Comparison of ENCODE assay signal across 8 cellular contexts in genomic region chr18:24426398-24427294, GRCh38. TPM values are rescaled to one million over a fixed set of nuclear protein-coding genes. Genes with fewer than 3 reads are reported as not detected.
DNase-seq lines count a peak whose midpoint lies in the region; ATAC-seq, FAIRE-seq and TF ChIP-seq lines count a peak whose summit lies in the region.

TSS of gene IMPACT (plus strand) at chr18:24426670. CDS start at chr18:24426757, 87 bp downstream.

- TF ChIP-seq CTCF in keratinocyte (optimal IDR thresholded peaks at IDR 0.05 in 1 of 3, IDR thresholded peaks at IDR 0.05 in 1 of 3, conservative IDR thresholded peaks at IDR 0.05 in 1 of 3; ENCODE audit: extremely low read depth in 1 of 3, insufficient read depth in 2 of 3, low read length in 3 of 3), result no peak

- peak within 1 kb of the TSS; percentile 93 for H2AFZ ChIP-seq in keratinocyte (ENCODE audit: control insufficient read depth, low read length)

- H3K9me1 ChIP-seq in keratinocyte (ENCODE audit: control insufficient read depth, extremely low read depth, insufficient read depth, low read length), result no peaks in the 10 kb centered on the region

- H3K27ac ChIP-seq in keratinocyte (ENCODE audit: control insufficient read depth, insufficient read depth, low read length), result peak within 1 kb of the TSS; percentile 91

- DNase-seq in 8988T, result peak; percentile 91
- DNase-seq in NCI-H2171 treated with DMSO at 0.1 percent for 48 hours (lab: John Stamatoyannopoulos, UW), result peak; percentile 87
- peak; percentile 74 for DNase-seq in activated CD4-positive, alpha-beta T cell treated with anti-CD3 and anti-CD28 coated beads for 1 hour
- peak; percentile 78 for DNase-seq in cerebellar cortex (ENCODE audit: low spot score)
- DNase-seq in keratinocyte (ENCODE audit: low read depth, low spot score), result peak; percentile 15
- peak; percentile 37 to 75 (median 52) for DNase-seq in stimulated activated CD4-positive, alpha-beta T cell treated with anti-CD3 and anti-CD28 coated beads, Interleukin-12 subunit alpha, Interleukin-12 subunit beta, amount 100 ng/mL, for 48 hours (ENCODE audit: low read depth in 2 of 3, low spot score in 1 of 3)

- peaks cover 12% of the 10 kb centered on the region for H3K4me1 ChIP-seq in keratinocyte (ENCODE audit: control insufficient read depth, extremely low read depth, insufficient read depth, low read length)

- peaks cover 2 to 5% of the 10 kb centered on the region in 2 experiments for H3K36me3 ChIP-seq in keratinocyte (ENCODE audit: control insufficient read depth in 2 of 2, extremely low read depth in 1 of 2, insufficient read depth in 2 of 2, low read length in 2 of 2)

- no peaks in the 10 kb centered on the region for H3K27me3 ChIP-seq in keratinocyte (ENCODE audit: control insufficient read depth, extremely low read depth, insufficient read depth, low read length)

- H3K4me2 ChIP-seq in keratinocyte (ENCODE audit: control insufficient read depth, extremely low read depth, insufficient read depth, low read depth, low read length), result peak within 1 kb of the TSS; percentile 93

- H4K20me1 ChIP-seq in keratinocyte (ENCODE audit: control insufficient read depth, extremely low read depth, insufficient read depth, low read length), result no peaks in the 10 kb centered on the region

- peak within 1 kb of the TSS; percentile 84 to 97 (median 90) for H3K4me3 ChIP-seq in keratinocyte (ENCODE audit: control insufficient read depth in 2 of 3, extremely low read depth in 1 of 3, insufficient read depth in 2 of 3, low read depth in 1 of 3, low read length in 3 of 3)

- no peak for FAIRE-seq in keratinocyte (lab: Jason Lieb, UNC)

- H3K9me3 ChIP-seq in keratinocyte (ENCODE audit: control insufficient read depth, low read depth, low read length), result no peaks in the 10 kb centered on the region

- H3K9ac ChIP-seq in keratinocyte (ENCODE audit: control insufficient read depth, extremely low read depth, insufficient read depth, low read length), result peak within 1 kb of the TSS; percentile 94

- dilution Hi-C loops in keratinocyte (cut with MboI; ENCODE audit: extremely low pct_ligation_motif_present, low sequenced_read_pairs), result no loop called here

- peaks cover 13% of the 10 kb centered on the region for H3K79me2 ChIP-seq in keratinocyte (ENCODE audit: control insufficient read depth, insufficient read depth, low read length)

- ATAC-seq in GM18511 (IDR thresholded peaks at IDR 0.05; ENCODE audit: unreplicated experiment), result peak; percentile 86
- ATAC-seq in HG02981 (IDR thresholded peaks at IDR 0.05; ENCODE audit: unreplicated experiment), result peak; percentile 90

RNA-seq across cellular contexts. Expression of gene IMPACT, which starts in this region (rescaled TPM):
- polyA plus RNA-seq in keratinocyte, result 18.8 to 35.3 TPM (median 23.7 TPM) in 3 replicates
- polyA plus RNA-seq in keratinocyte (2011; ENCODE audit: low read depth), result 95.5 TPM
- polyA plus RNA-seq in keratinocyte (2011; cell fraction: cytosol; rRNA removed), result 21.6 and 39.5 TPM in 2 replicates
- polyA plus RNA-seq in keratinocyte (2011; cell fraction: nucleus; rRNA removed), result 14.3 and 17.9 TPM in 2 replicates
- 26.2 and 26.3 TPM in 2 replicates for polyA plus RNA-seq in keratinocyte (2012; ENCODE audit: low replicate concordance)
- 2.2 to 20.0 TPM (median 13.4 TPM) in 3 replicates for polyA minus RNA-seq in keratinocyte
- 14.4 TPM for polyA minus RNA-seq in keratinocyte (2011; cell fraction: cytosol; rRNA and poly(A)+ RNA removed)
- 4.1 and 9.5 TPM in 2 replicates for polyA minus RNA-seq in keratinocyte (2011; cell fraction: nucleus; rRNA and poly(A)+ RNA removed)

Comparison
In these comparisons a context has a peak if more than half of its experiments do, and no peak if none do; other contexts are left out.
1. Peak in every context shown above with its lines: DNase-seq, ATAC-seq, H3K4me3 ChIP-seq and H3K27ac ChIP-seq.
2. DNase-seq: peak in every context shown above with its lines; median percentile 91 in 8988T; 87 in NCI-H2171 treated with DMSO at 0.1 percent for 48 hours; 78 in cerebellar cortex; 74 in activated CD4-positive, alpha-beta T cell treated with anti-CD3 and anti-CD28 coated beads for 1 hour; 52 in stimulated activated CD4-positive, alpha-beta T cell treated with anti-CD3 and anti-CD28 coated beads, Interleukin-12 subunit alpha, Interleukin-12 subunit beta, amount 100 ng/mL, for 48 hours; 15 in keratinocyte.